Comparison of ENCODE assay signal across 1 cellular context in genomic region chr22:20966883-20967696, GRCh38.
TF ChIP-seq lines count a peak whose summit lies in the region.

AIFM3 (plus strand) TSS chr22:20967255; CDS start chr22:20967945, 690 bp downstream.

TF ChIP-seq in K562, 482 proteins besides CTCF, POLR2A, EP300 and RAD21 (continued from another document and continues in another):
- TF ChIP-seq CEBPG (CRISPR knock-in tag; IDR thresholded peaks at IDR 0.05) (no peak), CEBPG (tag; conservative IDR thresholded peaks at IDR 0.05 in 1 of 2, IDR thresholded peaks at IDR 0.05 in 1 of 2) (no peak), EGR1 (conservative IDR thresholded peaks at IDR 0.05) (0 out of 2 replicates have a peak, but pooled peaks have one; percentile 11), HOMEZ (CRISPR knock-in tag; IDR thresholded peaks at IDR 0.05) (no peak), MNT (conservative IDR thresholded peaks at IDR 0.05) (no peak), BHLHE40 (IDR thresholded peaks at IDR 0.05; ENCODE audit: low read length) (no peak), THRA (IDR thresholded peaks at IDR 0.05) (no peak), ESRRA (IDR thresholded peaks at IDR 0.05; ENCODE audit: borderline replicate concordance, low read depth) (peak; percentile 12; the same call in 1 of the 2 replicates), GTF3C2 (IDR thresholded peaks at IDR 0.05; ENCODE audit: borderline replicate concordance, extremely low read depth, insufficient read length) (peak; percentile 18), ETS1 (conservative IDR thresholded peaks at IDR 0.05; ENCODE audit: control insufficient read depth, low read depth, low read length) (0 out of 2 replicates have a peak, but pooled peaks have one; percentile 9), MYC (IDR thresholded peaks at IDR 0.05; ENCODE audit: low read depth, low read length) (no peak), MYC (CRISPR knock-in tag; IDR thresholded peaks at IDR 0.05; ENCODE audit: borderline replicate concordance, low read depth) (no peak), TRIM25 (IDR thresholded peaks at IDR 0.05; ENCODE audit: borderline replicate concordance) (no peak), IFI16 (CRISPR knock-in tag; IDR thresholded peaks at IDR 0.05) (no peak), NCOR1 (IDR thresholded peaks at IDR 0.05) (no peak), MCM3 (IDR thresholded peaks at IDR 0.05) (0 out of 2 replicates have a peak, but pooled peaks have one; percentile 6), FOXA1 (IDR thresholded peaks at IDR 0.05; ENCODE audit: borderline replicate concordance) (no peak), PTTG1 (tag; IDR thresholded peaks at IDR 0.05; ENCODE audit: low read depth) (no peak), REST (CRISPR knock-in tag; IDR thresholded peaks at IDR 0.05; ENCODE audit: low read depth) (no peak), IRF2 (CRISPR knock-in tag; IDR thresholded peaks at IDR 0.05) (peak; percentile 59; the same call in 1 of the 2 replicates), USF2 (CRISPR knock-in tag; IDR thresholded peaks at IDR 0.05) (0 out of 2 replicates have a peak, but pooled peaks have one; percentile 16), HMGXB4 (CRISPR knock-in tag; IDR thresholded peaks at IDR 0.05) (0 out of 2 replicates have a peak, but pooled peaks have one; percentile 28), NFATC3 (IDR thresholded peaks at IDR 0.05) (no peak), ZNF57 (CRISPR knock-in tag; IDR thresholded peaks at IDR 0.05) (peak; percentile 64; the same call in 1 of the 2 replicates), NR2C2 (CRISPR knock-in tag; IDR thresholded peaks at IDR 0.05) (no peak), NR2C2 (tag; IDR thresholded peaks at IDR 0.05) (no peak), ZFP36 (IDR thresholded peaks at IDR 0.05; ENCODE audit: low read depth, low read length, partially characterized antibody) (peak; percentile 97), MAX (CRISPR knock-in tag; IDR thresholded peaks at IDR 0.05) (peak; percentile 46; the same call in 1 of the 2 replicates), NBN (IDR thresholded peaks at IDR 0.05; ENCODE audit: low read depth) (no peak), CREBBP (IDR thresholded peaks at IDR 0.05; ENCODE audit: low read depth, low read length) (no peak), KLF6 (CRISPR knock-in tag; IDR thresholded peaks at IDR 0.05; ENCODE audit: borderline replicate concordance) (no peak), CEBPB (tag; IDR thresholded peaks at IDR 0.05) (no peak), ZNF184 (CRISPR knock-in tag; IDR thresholded peaks at IDR 0.05) (peak; percentile 32; the same call in 1 of the 2 replicates), PHTF2 (CRISPR knock-in tag; IDR thresholded peaks at IDR 0.05) (no peak), RBM14 (IDR thresholded peaks at IDR 0.05; ENCODE audit: borderline replicate concordance, insufficient read depth, low read depth, low read length) (0 out of 2 replicates have a peak, but pooled peaks have one; percentile 60), JUN (IDR thresholded peaks at IDR 0.05; ENCODE audit: borderline replicate concordance, low read depth, low read length) (no peak), JUN (CRISPR knock-in tag; IDR thresholded peaks at IDR 0.05; ENCODE audit: borderline replicate concordance) (peak; percentile 72; the same call in 1 of the 2 replicates), PURB (CRISPR knock-in tag; IDR thresholded peaks at IDR 0.05; ENCODE audit: low read depth) (no peak), ILF3 (IDR thresholded peaks at IDR 0.05; ENCODE audit: borderline replicate concordance) (no peak)
